12 cellular contexts compared by ENCODE assay signal in genomic region chr7:130149575-130150139, GRCh38. TPM values are rescaled to one million over a fixed set of nuclear protein-coding genes. Genes with fewer than 3 reads are reported as not detected.
DNase-seq lines count a peak whose midpoint lies in the region; ATAC-seq and TF ChIP-seq lines count a peak whose summit lies in the region.
"Had no signal": no experiment of that assay in that cellular context is flagged by ENCODE, and none has a peak within 500 bp of the region (broad histone marks: within the 10 kb centered on the region; RNA-seq: fewer than 3 reads in every experiment).

No MANE protein-coding gene starts in this region.

- H4K20me1 ChIP-seq in osteoblast (ENCODE audit: insufficient read depth, low read length): no peaks in the 10 kb centered on the region

- no peak overlapping the region for H3K4me3 ChIP-seq in osteoblast (ENCODE audit: insufficient read depth, low read length)

- H3K9me3 ChIP-seq in osteoblast (ENCODE audit: low read depth, low read length): no peaks in the 10 kb centered on the region

- H3K4me2 ChIP-seq in osteoblast (ENCODE audit: insufficient read depth, low read length): no peak overlapping the region

- no peak overlapping the region for H3K27ac ChIP-seq in osteoblast (ENCODE audit: low read depth, low read length)
- H3K27ac ChIP-seq: HL-60 had no signal

- no peaks in the 10 kb centered on the region for H3K36me3 ChIP-seq in osteoblast (ENCODE audit: insufficient read depth, low read length)

- DNase-seq in NCI-H510A (lab: John Stamatoyannopoulos, UW) (peak; percentile 52), osteoblast (ENCODE audit: insufficient read length, low spot score, missing footprints) (peak; percentile 55), putamen (ENCODE audit: low spot score) (no peak), midbrain (lab: John Stamatoyannopoulos, UW) (no peak)
- DNase-seq in activated CD8-positive, alpha-beta memory T cell treated with anti-CD3 and anti-CD28 coated beads, Interleukin-2, amount 50 U/mL, for 48 hours: no peak
- no peak for DNase-seq in central memory CD4-positive, alpha-beta T cell
- DNase-seq: activated T-cell treated with anti-CD3 and anti-CD28 coated beads for 4 hours; stimulated activated CD4-positive, alpha-beta T cell treated with anti-CD3 and anti-CD28 coated beads, Interleukin-2, amount 100 ng/mL, for 24 hours had no signal

- H3K79me2 ChIP-seq in osteoblast (ENCODE audit: insufficient read depth, low read length): no peaks in the 10 kb centered on the region

- H3K4me1 ChIP-seq in osteoblast (ENCODE audit: insufficient read depth, low read length): peaks cover 25% of the 10 kb centered on the region

- TF ChIP-seq CTCF in osteoblast (IDR thresholded peaks at IDR 0.05; ENCODE audit: extremely low read depth, low read depth, low read length): no peak

- no peak overlapping the region for H2AFZ ChIP-seq in osteoblast (ENCODE audit: low read length)

- peak; percentile 46 for ATAC-seq in GM18867 (IDR thresholded peaks at IDR 0.05; ENCODE audit: unreplicated experiment)
- peak; percentile 63 for ATAC-seq in HG02678 (IDR thresholded peaks at IDR 0.05; ENCODE audit: unreplicated experiment)

- H3K27me3 ChIP-seq in osteoblast (ENCODE audit: insufficient read depth, low read length): no peaks in the 10 kb centered on the region

RNA-seq across cellular contexts. Expression of gene TMEM209, which starts 55.5 kb away (rescaled TPM):
- 19.9 and 20.0 TPM in 2 replicates for total RNA-seq in osteoblast

RNA-seq across cellular contexts. Expression of gene SSMEM1, which starts 58.0 kb away (rescaled TPM):
- total RNA-seq in osteoblast: not detected in 2 replicates
- total RNA-seq: liver had no signal

Comparison
In these comparisons a context has a peak if more than half of its experiments do, and no peak if none do; other contexts are left out.
1. DNase-seq: peak in NCI-H510A (single experiment) and osteoblast (single experiment); none in activated CD8-positive, alpha-beta memory T cell treated with anti-CD3 and anti-CD28 coated beads, Interleukin-2, amount 50 U/mL, for 48 hours (single experiment), central memory CD4-positive, alpha-beta T cell (single experiment), putamen (single experiment) and midbrain (single experiment).